In genomic region chr16:73058221-73058615, GRCh38 we compare ENCODE assay signal across 8 cellular contexts. TPM values are rescaled to one million over a fixed set of nuclear protein-coding genes. Genes with fewer than 3 reads are reported as not detected.
DNase-seq lines count a peak whose midpoint lies in the region; ATAC-seq, FAIRE-seq and TF ChIP-seq lines count a peak whose summit lies in the region.

No MANE protein-coding gene starts in this region.

- POLR2A ChIA-PET in A549 (lab: Yijun Ruan, JAX), result interaction anchor here (0.6 to 7.8 kb wide), 3 partner anchors 12 to 226 kb away, joined by 3 to 63 read pairs (median 4); no protein-coding TSS in a partner anchor
- POLR2A ChIA-PET in MCF 10A (lab: Yijun Ruan, JAX), result interaction anchor here (0.6 to 10.2 kb wide), 8 partner anchors 11 to 297 kb away, joined by 3 to 111 read pairs (median 3); no protein-coding TSS in a partner anchor
- POLR2A ChIA-PET in HepG2 (lab: Yijun Ruan, JAX), result interaction anchor here (0.6 to 5.1 kb wide), 4 partner anchors 13 to 242 kb away, joined by 3 to 36 read pairs (median 6); no protein-coding TSS in a partner anchor

- H3K4me2 ChIP-seq in A549 (peak overlapping the region; percentile 99; the same call in 2 of the 3 replicates), HepG2 (ENCODE audit: low read depth, low read length) (no peak overlapping the region)

- WGBS in A549 (ENCODE audit: missing lambda C conversion rate), result 2% methylated on average over 11 of the region's 61 CpGs
- 1% methylated on average over 49 of the region's 61 CpGs for WGBS in HepG2 (ENCODE audit: low lambda C conversion rate)

- H3K4me1 ChIP-seq in A549, result peaks cover 41% of the 10 kb centered on the region
- H3K4me1 ChIP-seq in HepG2 (ENCODE audit: insufficient read depth, low read length), result peaks cover 53% of the 10 kb centered on the region
- peaks cover 0 to 32% (median 24%) of the 10 kb centered on the region in 4 donors for H3K4me1 ChIP-seq in tibial artery

- H2AFZ ChIP-seq in HepG2 (ENCODE audit: low read length), result no peak overlapping the region

- H3K36me3 ChIP-seq in HepG2 (replicated peaks in 1 of 2; ENCODE audit: control insufficient read depth in 1 of 2, insufficient read depth in 2 of 2, low read length in 2 of 2) (no peaks in the 10 kb centered on the region), tibial artery (no peaks in the 10 kb centered on the region)

- peaks cover 38% of the 10 kb centered on the region for H3K4me1 Mint-ChIP-seq in MCF 10A (ENCODE audit: insufficient read depth, unreplicated experiment)

- no peak for TF ChIP-seq EP300 in A549 (IDR thresholded peaks at IDR 0.05)
- TF ChIP-seq EP300 in HepG2 (IDR thresholded peaks at IDR 0.05; ENCODE audit: low read depth in 2 of 2, low read length in 2 of 2), result no peak
- TF ChIP-seq EP300 in HepG2 (CRISPR knock-in tag; IDR thresholded peaks at IDR 0.05; ENCODE audit: borderline replicate concordance), result no peak

- H3K27me3 Mint-ChIP-seq in MCF 10A (ENCODE audit: insufficient read depth, unreplicated experiment), result no peaks in the 10 kb centered on the region

- H3K27me3 ChIP-seq in HepG2 (ENCODE audit: control insufficient read depth in 1 of 2, insufficient read depth in 2 of 2, low read length in 2 of 2) (no peaks in the 10 kb centered on the region), tibial artery (no peaks in the 10 kb centered on the region)

- no peak for TF ChIP-seq POLR2A in A549 (IDR thresholded peaks at IDR 0.05; ENCODE audit: low read length)
- TF ChIP-seq POLR2A in GM12892 (IDR thresholded peaks at IDR 0.05; ENCODE audit: low read depth, low read length), result no peak
- no peak for TF ChIP-seq POLR2A in HepG2 (IDR thresholded peaks at IDR 0.05; ENCODE audit: insufficient read depth in 1 of 2, low read depth in 2 of 2, low read length in 2 of 2)

- no peak overlapping the region for H3K27ac Mint-ChIP-seq in MCF 10A (ENCODE audit: low read depth, unreplicated experiment)

- peaks cover 41% of the 10 kb centered on the region for H3K79me2 ChIP-seq in HepG2 (ENCODE audit: insufficient read depth, low read length)

- H4K20me1 ChIP-seq in HepG2 (ENCODE audit: insufficient read depth, low read length), result no peaks in the 10 kb centered on the region

- no peak for TF ChIP-seq CTCF in A549 (IDR thresholded peaks at IDR 0.05)
- peak; percentile 11 for TF ChIP-seq CTCF in MCF 10A (IDR thresholded peaks at IDR 0.05; ENCODE audit: unreplicated experiment)
- TF ChIP-seq CTCF in HepG2 (CRISPR knock-in tag; IDR thresholded peaks at IDR 0.05), result no peak
- no peak for TF ChIP-seq CTCF in tibial artery (IDR thresholded peaks at IDR 0.05)

- peaks cover 14% of the 10 kb centered on the region for H3K36me3 Mint-ChIP-seq in MCF 10A (ENCODE audit: insufficient read depth, unreplicated experiment)

- no peaks in the 10 kb centered on the region for H3K9me3 ChIP-seq in A549
- H3K9me3 ChIP-seq in HepG2 (ENCODE audit: low read length), result no peaks in the 10 kb centered on the region
- no peaks in the 10 kb centered on the region for H3K9me3 ChIP-seq in tibial artery

- peak overlapping the region; percentile 87 for H3K4me3 Mint-ChIP-seq in MCF 10A (ENCODE audit: unreplicated experiment)

- TF ChIP-seq RAD21 in A549 (conservative IDR thresholded peaks at IDR 0.05 in 1 of 2, IDR thresholded peaks at IDR 0.05 in 1 of 2) (no peak), HepG2 (CRISPR knock-in tag; IDR thresholded peaks at IDR 0.05) (peak; percentile 26; the same call in 1 of the 2 replicates)

- H3K9ac ChIP-seq in HepG2 (ENCODE audit: insufficient read depth, low read depth, low read length), result peak overlapping the region; percentile 72

- intact Hi-C loops in MCF 10A (cut with micrococcal nuclease), result loop anchor here (5.0 to 10.0 kb wide), 4 partner anchors 54 to 393 kb away; no protein-coding TSS in a partner anchor
- intact Hi-C loops in HepG2 (cut with micrococcal nuclease; ENCODE audit: unreplicated experiment), result loop anchor here (5.0 kb wide), 1 partner anchor 139 kb away; no protein-coding TSS in a partner anchor
- intact Hi-C loops in tibial artery (cut with DNase I; ENCODE audit: low total_unique reads), result loop anchor here (10.0 kb wide), 1 partner anchor 113 kb away; no protein-coding TSS in a partner anchor

- no peak for FAIRE-seq in A549 (lab: Jason Lieb, UNC)
- FAIRE-seq in GM12892 (lab: Jason Lieb, UNC), result no peak
- FAIRE-seq in HepG2 (lab: Jason Lieb, UNC), result no peak

- H3K27ac ChIP-seq in A549, result peak overlapping the region; percentile 99
- H3K27ac ChIP-seq in HepG2 (ENCODE audit: extremely low read length, insufficient read depth, low read length), result peak overlapping the region; percentile 57
- peak overlapping the region; percentile 99 for H3K27ac ChIP-seq in tibial artery

- BruUV-seq in MCF 10A (replicated peaks; lab: Mats Ljungman, UMichigan) (no TSS peak), HepG2 (replicated peaks; lab: Mats Ljungman, UMichigan) (no TSS peak)

- DNase-seq in A549 (ENCODE audit: low read depth in 1 of 2, low spot score in 1 of 2) (no peak), GM12892 (ENCODE audit: insufficient read length) (peak; percentile 71), NCI-H2171 treated with DMSO at 0.1 percent for 48 hours (lab: John Stamatoyannopoulos, UW) (peak; percentile 51), MCF 10A (ENCODE audit: unreplicated experiment) (peak; percentile 46), HepG2 (ENCODE audit: low spot score) (no peak), tibial artery (peak in 1 of 2 donors; percentile 21), NCI-H187 treated with DMSO at 0.1 percent for 48 hours (lab: John Stamatoyannopoulos, UW) (no peak)

- CTCF ChIA-PET in A549 (lab: Yijun Ruan, JAX) (interaction anchor here (0.6 to 2.0 kb wide), 8 partner anchors 19 to 226 kb away, joined by 3 to 8 read pairs (median 3); no protein-coding TSS in a partner anchor), MCF 10A (lab: Yijun Ruan, JAX) (interaction anchor here (0.5 to 0.7 kb wide), 4 partner anchors 133 to 521 kb away, joined by 3 read pairs; no protein-coding TSS in a partner anchor), HepG2 (lab: Yijun Ruan, JAX; ENCODE audit: low intra/inter-chr PET ratio, low total read pairs) (no interaction called here)

- ATAC-seq in A549 (peak in 1 of 2 experiments; percentile 43; a peak in 3 of 6 replicates), HG02588 (IDR thresholded peaks at IDR 0.05; ENCODE audit: unreplicated experiment) (peak; percentile 85), HepG2 (no peak)

- in situ Hi-C loops in HepG2 (cut with HindIII; ENCODE audit: extremely low pct_ligation_motif_present, low pct_unique_long_range_greater_than_20kb), result loop anchor here (5.0 kb wide), 1 partner anchor 181 kb away; no protein-coding TSS in a partner anchor

- no peaks in the 10 kb centered on the region for H3K9me3 Mint-ChIP-seq in MCF 10A (ENCODE audit: unreplicated experiment)

- H3K4me3 ChIP-seq in A549 (peak overlapping the region; percentile 84), HepG2 (replicated peaks in 1 of 3; ENCODE audit: insufficient read depth in 1 of 3, low read depth in 2 of 3, low read length in 3 of 3) (peak overlapping the region; percentile 75 to 78 (median 77); a peak in 4 of 6 replicates), tibial artery (peak overlapping the region; percentile 84 to 88)

TF ChIP-seq in A549, 52 proteins besides CTCF, POLR2A, EP300 and RAD21 (continues in another document):
- TF ChIP-seq MAFK (IDR thresholded peaks at IDR 0.05; ENCODE audit: partially characterized antibody), result no peak
- TF ChIP-seq EHMT2 (IDR thresholded peaks at IDR 0.05; ENCODE audit: low read depth), result no peak
- TF ChIP-seq GATA3 (IDR thresholded peaks at IDR 0.05; ENCODE audit: borderline replicate concordance), result no peak
- TF ChIP-seq RCOR1 (IDR thresholded peaks at IDR 0.05; ENCODE audit: low read depth, low read length), result no peak
- TF ChIP-seq ZNF302 (CRISPR knock-in tag; IDR thresholded peaks at IDR 0.05), result no peak
- TF ChIP-seq HOXB5 (CRISPR knock-in tag; IDR thresholded peaks at IDR 0.05), result no peak

TF ChIP-seq in HepG2, 621 proteins besides CTCF, POLR2A, EP300 and RAD21 (continues in another document):
- TF ChIP-seq MLX (CRISPR knock-in tag; IDR thresholded peaks at IDR 0.05) (no peak), NCOR1 (IDR thresholded peaks at IDR 0.05; ENCODE audit: borderline replicate concordance, low read length) (no peak)

RNA-seq across cellular contexts. Expression of gene ZFHX3, which starts 10.3 kb away (rescaled TPM):
- polyA plus RNA-seq in A549 (2011; rRNA removed) (6.5 and 11.0 TPM in 2 replicates), A549 (2017; fragmentation: RNase III; extraction: RNeasy Plus Mini Kit Qiagen cat#74134 plus additional on column Dnase treatment) (3.9 to 4.0 TPM (median 3.9 TPM) in 3 replicates), HepG2 (2011; rRNA removed) (5.0 and 5.3 TPM in 2 replicates)
- polyA plus RNA-seq in A549 (2012; cell fraction: cytosol; rRNA removed), result 2.9 and 4.0 TPM in 2 replicates
- polyA plus RNA-seq in A549 (2012; cell fraction: nucleus; rRNA removed), result 4.6 and 5.1 TPM in 2 replicates
- polyA minus RNA-seq in A549 (2011; rRNA and poly(A)+ RNA removed), result 25.9 and 28.7 TPM in 2 replicates
- 4.2 TPM for polyA plus RNA-seq in GM12892 (2012; ENCODE audit: missing spikeins)
- total RNA-seq in MCF 10A (2022) (21.1 and 27.4 TPM in 2 replicates), HepG2 (2016; rRNA removed; fragmentation: Illumina TruSeq; extraction: Trizol) (6.0 and 12.3 TPM in 2 replicates)
- total RNA-seq in HepG2 (2016; cell fraction: cytosol; rRNA removed; fragmentation: Illumina TruSeq; extraction: Trizol; ENCODE audit: low read depth), result 1.8 and 1.9 TPM in 2 replicates
- 5.6 and 10.6 TPM in 2 replicates for total RNA-seq in HepG2 (2016; cell fraction: insoluble cytoplasmic fraction; rRNA removed; fragmentation: Illumina TruSeq; extraction: Trizol)
- 5.0 and 5.6 TPM in 2 replicates for total RNA-seq in HepG2 (2016; cell fraction: membrane; rRNA removed; fragmentation: Illumina TruSeq; extraction: Trizol)
- total RNA-seq in HepG2 (2016; cell fraction: nucleus; rRNA removed; fragmentation: Illumina TruSeq; extraction: Trizol), result 15.3 and 19.7 TPM in 2 replicates
- 3.5 and 4.2 TPM in 2 replicates for polyA plus RNA-seq in HepG2 (2011; cell fraction: cytosol; rRNA removed)
- 10.2 and 11.2 TPM in 2 replicates for polyA plus RNA-seq in HepG2 (2011; cell fraction: nucleus; rRNA removed)
- 12.6 and 14.4 TPM in 2 replicates for polyA plus RNA-seq in HepG2 (2012)
- polyA plus RNA-seq in HepG2 (2016; cell fraction: cytosol; fragmentation: Illumina TruSeq; extraction: Trizol; ENCODE audit: low read depth), result 0.31 and 0.36 TPM in 2 replicates
- polyA plus RNA-seq in HepG2 (2016; cell fraction: insoluble cytoplasmic fraction; fragmentation: Illumina TruSeq; extraction: Trizol; ENCODE audit: low read depth), result 8.6 and 11.4 TPM in 2 replicates
- polyA plus RNA-seq in HepG2 (2016; cell fraction: membrane; fragmentation: Illumina TruSeq; extraction: Trizol; ENCODE audit: low read depth), result 1.0 and 1.4 TPM in 2 replicates
- polyA plus RNA-seq in HepG2 (2016; cell fraction: nucleus; fragmentation: Illumina TruSeq; extraction: Trizol; ENCODE audit: insufficient read depth, low read depth), result 16.2 and 17.6 TPM in 2 replicates
- polyA minus RNA-seq in HepG2 (2011; rRNA and poly(A)+ RNA removed; ENCODE audit: low replicate concordance), result 12.7 and 18.2 TPM in 2 replicates
- polyA minus RNA-seq in HepG2 (2011; cell fraction: cytosol; rRNA and poly(A)+ RNA removed), result 16.9 and 20.7 TPM in 2 replicates
- 23.9 and 27.2 TPM in 2 replicates for polyA minus RNA-seq in HepG2 (2011; cell fraction: nucleus; rRNA and poly(A)+ RNA removed)

Comparison
In these comparisons a context has a peak if more than half of its experiments do, and no peak if none do; other contexts are left out.
1. DNase-seq: peak in GM12892 (single experiment), NCI-H2171 treated with DMSO at 0.1 percent for 48 hours (single experiment) and MCF 10A (single experiment); none in A549 (0 of 2), HepG2 (single experiment) and NCI-H187 treated with DMSO at 0.1 percent for 48 hours (single experiment).
2. Of the 38 proteins assayed by ChIP-seq in both HepG2 and A549: peak only in HepG2: MAX and RAD21; only in A549: none; in both: none; in neither: 36.
3. Peak in every context shown above with its lines, with median percentiles within 50 percentile points of each other: H3K27ac ChIP-seq and H3K4me3 ChIP-seq.